In the genomic region with DNA sequence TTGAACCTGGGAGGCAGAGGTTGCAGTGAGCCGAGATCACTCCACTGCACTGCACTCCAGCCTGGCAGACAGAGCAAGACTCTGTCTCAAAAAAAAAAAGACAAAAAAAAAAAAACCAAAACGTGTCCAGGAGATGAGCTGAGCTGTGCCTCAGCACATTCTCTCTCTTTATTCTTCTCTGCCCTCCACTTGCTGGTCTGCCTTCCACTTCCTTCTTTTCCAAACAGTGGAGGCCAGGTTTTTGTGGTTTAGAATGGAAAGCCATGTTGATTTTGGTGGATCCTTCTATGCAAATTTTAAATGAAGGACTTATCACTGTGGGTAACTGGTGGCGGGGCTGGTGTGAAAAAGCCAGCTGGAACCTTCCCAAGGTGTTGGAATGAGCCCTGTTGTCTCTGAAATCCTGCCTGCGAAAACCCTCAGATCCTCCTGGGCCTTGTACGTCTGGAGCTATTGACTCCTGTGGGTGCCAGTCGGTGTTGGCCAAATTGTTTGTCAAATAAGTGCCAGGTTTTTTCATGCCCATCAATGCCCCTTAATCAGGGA, we compare ENCODE assay signal across 19 cellular contexts.
"Had no signal": no experiment of that assay in that cellular context is flagged by ENCODE, and none has a peak within 500 bp of the region (broad histone marks: within the 10 kb centered on the region; RNA-seq: fewer than 3 reads in every experiment).

No MANE protein-coding gene starts in this region.

- H3K27ac ChIP-seq: dorsolateral prefrontal cortex, heart left ventricle, pancreas, prostate gland, right lobe of liver had no signal

- FAIRE-seq: endometrium, frontal cortex, pancreas had no signal

- DNase-seq: cortex of kidney; effector CD8-positive, alpha-beta T cell; heart left ventricle; hippocampal formation; left colon; left ventricle myocardium superior; mesenchymal stem cell; naive B cell; occipital lobe; right lobe of liver; stimulated activated CD4-positive, alpha-beta T cell treated with anti-CD3 and anti-CD28 coated beads, Interleukin-2, amount 100 ng/mL, for 48 hours; stimulated activated naive CD4-positive, alpha-beta T cell treated with Interleukin-2 at 50 U/mL for 16 hours had no signal

- H3K36me3 ChIP-seq: pancreas, prostate gland, right lobe of liver had no signal

- H3K9me3 ChIP-seq: pancreas, prostate gland, right lobe of liver had no signal

- H3K27me3 ChIP-seq: dorsolateral prefrontal cortex, heart left ventricle, pancreas, right lobe of liver had no signal

- H3K4me3 ChIP-seq: dorsolateral prefrontal cortex, heart left ventricle, lung, pancreas, prostate gland, right lobe of liver had no signal

- H3K4me1 ChIP-seq: heart left ventricle, pancreas, prostate gland had no signal

- ATAC-seq: esophagus mucosa, heart left ventricle, left colon, left ventricle myocardium superior, pancreas, right lobe of liver had no signal
